In the genomic region with DNA sequence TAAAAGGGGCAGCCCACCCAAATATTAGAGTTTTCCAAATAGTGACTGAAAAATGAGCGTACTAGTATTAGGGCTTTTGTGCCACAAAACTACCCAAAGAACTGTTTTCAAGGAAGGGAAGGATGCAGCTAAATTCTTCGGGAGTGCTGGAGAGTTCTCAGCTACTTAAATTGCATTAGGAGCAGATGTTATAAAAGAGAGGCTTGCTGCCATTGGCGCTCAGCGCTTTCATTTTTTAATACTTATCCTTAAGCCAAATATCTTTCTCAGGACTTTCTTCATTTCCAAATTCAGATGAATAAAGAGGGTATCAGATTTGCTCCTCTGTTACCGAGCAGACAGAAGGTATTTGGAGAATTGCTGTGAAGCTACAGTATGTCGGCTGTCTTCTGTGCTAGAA, we compare ENCODE assay signal across 30 cellular contexts. TPM values are rescaled to one million over a fixed set of nuclear protein-coding genes. Genes with fewer than 3 reads are reported as not detected.
"Had no signal": no experiment of that assay in that cellular context is flagged by ENCODE, and none has a peak within 500 bp of the region (broad histone marks: within the 10 kb centered on the region; RNA-seq: fewer than 3 reads in every experiment).

No MANE protein-coding gene starts in this region.

- H3K4me1 Mint-ChIP-seq: activated CD4-positive, alpha-beta memory T cell treated with anti-CD3 and anti-CD28 coated beads, Interleukin-2, amount 10 ng/mL, durations not matched to agents 7 days and 5 days; activated CD4-positive, alpha-beta T cell treated with anti-CD3 and anti-CD28 coated beads, Interleukin-2, amount 10 ng/mL, durations not matched to agents 7 days and 5 days; activated naive CD4-positive, alpha-beta T cell treated with anti-CD3 and anti-CD28 coated beads, Interleukin-2, amount 10 ng/mL, durations not matched to agents 7 days and 5 days; memory B cell; natural killer cell; neural progenitor cell; stimulated activated memory B cell treated with anti-CD40 and anti-IgM and Interleukin-4, amounts not matched to agents 10 μg/mL and 1 μg/mL and 100 μg/mL, for 72 hours had no signal

- H3K4me3 Mint-ChIP-seq: activated CD4-positive, alpha-beta memory T cell treated with anti-CD3 and anti-CD28 coated beads, Interleukin-2, amount 10 ng/mL, durations not matched to agents 7 days and 5 days; activated CD4-positive, alpha-beta T cell treated with anti-CD3 and anti-CD28 coated beads, Interleukin-2, amount 10 ng/mL, durations not matched to agents 7 days and 5 days; activated naive CD4-positive, alpha-beta T cell treated with anti-CD3 and anti-CD28 coated beads, Interleukin-2, amount 10 ng/mL, durations not matched to agents 7 days and 5 days; activated naive CD8-positive, alpha-beta T cell treated with anti-CD3 and anti-CD28 coated beads, Interleukin-2, amount 10 ng/mL, durations not matched to agents 7 days and 5 days; activated T-cell treated with anti-CD3 and anti-CD28 coated beads, Interleukin-2, amount 50 U/mL, for 24 hours; memory B cell; natural killer cell; neural progenitor cell; stimulated activated memory B cell treated with anti-CD40 and anti-IgM and Interleukin-4, amounts not matched to agents 10 μg/mL and 1 μg/mL and 100 μg/mL, for 72 hours; T-helper 17 cell had no signal

- H3K4me3 ChIP-seq: esophagus squamous epithelium, heart left ventricle, neural progenitor cell, psoas muscle, smooth muscle cell, stomach had no signal

- H3K9me3 ChIP-seq: esophagus squamous epithelium, heart left ventricle, psoas muscle, stomach had no signal

- DNase-seq: activated CD4-positive, alpha-beta memory T cell treated with anti-CD3 and anti-CD28 coated beads, Interleukin-2, amount 10 ng/mL, durations not matched to agents 7 days and 5 days; activated CD4-positive, alpha-beta T cell treated with anti-CD3 and anti-CD28 coated beads, Interleukin-2, amount 10 ng/mL, durations not matched to agents 7 days and 5 days; activated CD4-positive, CD25-positive, alpha-beta regulatory T cell treated with anti-CD3 and anti-CD28 coated beads, Interleukin-2, amount 50 U/mL, for 72 hours; activated CD8-positive, alpha-beta memory T cell treated with anti-CD3 and anti-CD28 coated beads, Interleukin-2, amount 50 U/mL, for 48 hours; activated gamma-delta T cell; activated naive CD4-positive, alpha-beta T cell treated with anti-CD3 and anti-CD28 coated beads, Interleukin-2, amount 10 ng/mL, durations not matched to agents 7 days and 5 days; activated naive CD8-positive, alpha-beta T cell treated with anti-CD3 and anti-CD28 coated beads, Interleukin-2, amount 10 ng/mL, durations not matched to agents 7 days and 5 days; activated T-cell treated with anti-CD3 and anti-CD28 coated beads, Interleukin-2, amount 50 U/mL, for 24 hours; amniotic stem cell; dermis blood vessel endothelial cell; effector CD8-positive, alpha-beta T cell; esophagus squamous epithelium; heart left ventricle; natural killer cell; occipital lobe; psoas muscle; stimulated activated CD4-positive, alpha-beta T cell treated with anti-CD3 and anti-CD28 coated beads, Interleukin-1b, Interleukin-23, amount 100 ng/mL, for 48 hours; stimulated activated CD4-positive, alpha-beta T cell treated with anti-CD3 and anti-CD28 coated beads, Interleukin-4, amount 100 ng/mL, for 4 hours; stimulated activated CD8-positive, alpha-beta memory T cell treated with anti-CD3 and anti-CD28 coated beads, Interleukin-4, amount 100 ng/mL, for 48 hours; stomach; T-helper 17 cell; T1000; trophoblast cell; WERI-Rb-1 had no signal

- H3K27ac Mint-ChIP-seq: activated CD4-positive, alpha-beta memory T cell treated with anti-CD3 and anti-CD28 coated beads, Interleukin-2, amount 10 ng/mL, durations not matched to agents 7 days and 5 days; activated CD4-positive, alpha-beta T cell treated with anti-CD3 and anti-CD28 coated beads, Interleukin-2, amount 10 ng/mL, durations not matched to agents 7 days and 5 days; activated naive CD4-positive, alpha-beta T cell treated with anti-CD3 and anti-CD28 coated beads, Interleukin-2, amount 10 ng/mL, durations not matched to agents 7 days and 5 days; activated naive CD8-positive, alpha-beta T cell treated with anti-CD3 and anti-CD28 coated beads, Interleukin-2, amount 10 ng/mL, durations not matched to agents 7 days and 5 days; activated T-cell treated with anti-CD3 and anti-CD28 coated beads, Interleukin-2, amount 50 U/mL, for 24 hours; memory B cell; natural killer cell; neural progenitor cell; stimulated activated memory B cell treated with anti-CD40 and anti-IgM and Interleukin-4, amounts not matched to agents 10 μg/mL and 1 μg/mL and 100 μg/mL, for 72 hours; T-helper 17 cell had no signal

- H2AFZ ChIP-seq: neural progenitor cell, parathyroid adenoma had no signal

- H3K79me2 ChIP-seq: parathyroid adenoma had no signal

- H3K36me3 Mint-ChIP-seq: natural killer cell, neural progenitor cell had no signal

- H3K27ac ChIP-seq: epithelial cell of prostate, heart left ventricle, neural progenitor cell, parathyroid adenoma, psoas muscle, WERI-Rb-1 had no signal

- H3K27me3 ChIP-seq: esophagus squamous epithelium, heart left ventricle, neural progenitor cell, stomach had no signal

- H3K4me2 ChIP-seq: neural progenitor cell, smooth muscle cell had no signal

- H3K27me3 Mint-ChIP-seq: activated CD4-positive, alpha-beta memory T cell treated with anti-CD3 and anti-CD28 coated beads, Interleukin-2, amount 10 ng/mL, durations not matched to agents 7 days and 5 days; activated CD4-positive, alpha-beta T cell treated with anti-CD3 and anti-CD28 coated beads, Interleukin-2, amount 10 ng/mL, durations not matched to agents 7 days and 5 days; activated naive CD4-positive, alpha-beta T cell treated with anti-CD3 and anti-CD28 coated beads, Interleukin-2, amount 10 ng/mL, durations not matched to agents 7 days and 5 days; activated naive CD8-positive, alpha-beta T cell treated with anti-CD3 and anti-CD28 coated beads, Interleukin-2, amount 10 ng/mL, durations not matched to agents 7 days and 5 days; activated T-cell treated with anti-CD3 and anti-CD28 coated beads, Interleukin-2, amount 50 U/mL, for 24 hours; memory B cell; stimulated activated memory B cell treated with anti-CD40 and anti-IgM and Interleukin-4, amounts not matched to agents 10 μg/mL and 1 μg/mL and 100 μg/mL, for 72 hours; T-helper 17 cell had no signal

- H3K9ac ChIP-seq: neural progenitor cell, parathyroid adenoma had no signal

- H3K4me1 ChIP-seq: heart left ventricle, neural progenitor cell, parathyroid adenoma, psoas muscle had no signal

- H3K36me3 ChIP-seq: neural progenitor cell, WERI-Rb-1 had no signal

- ATAC-seq: heart left ventricle; natural killer cell; stimulated activated memory B cell treated with anti-CD40 and anti-IgM and Interleukin-4, amounts not matched to agents 10 μg/mL and 1 μg/mL and 100 μg/mL, for 72 hours; T-helper 17 cell had no signal

- H3K9me3 Mint-ChIP-seq: activated CD4-positive, alpha-beta memory T cell treated with anti-CD3 and anti-CD28 coated beads, Interleukin-2, amount 10 ng/mL, durations not matched to agents 7 days and 5 days; activated CD4-positive, alpha-beta T cell treated with anti-CD3 and anti-CD28 coated beads, Interleukin-2, amount 10 ng/mL, durations not matched to agents 7 days and 5 days; activated naive CD4-positive, alpha-beta T cell treated with anti-CD3 and anti-CD28 coated beads, Interleukin-2, amount 10 ng/mL, durations not matched to agents 7 days and 5 days; activated naive CD8-positive, alpha-beta T cell treated with anti-CD3 and anti-CD28 coated beads, Interleukin-2, amount 10 ng/mL, durations not matched to agents 7 days and 5 days; activated T-cell treated with anti-CD3 and anti-CD28 coated beads, Interleukin-2, amount 50 U/mL, for 24 hours; memory B cell; natural killer cell; neural progenitor cell; stimulated activated memory B cell treated with anti-CD40 and anti-IgM and Interleukin-4, amounts not matched to agents 10 μg/mL and 1 μg/mL and 100 μg/mL, for 72 hours had no signal

RNA-seq across cellular contexts. Expression of gene CLEC18A, which starts 47.3 kb away (rescaled TPM):
- total RNA-seq: occipital lobe had no signal
